In the genomic region with DNA sequence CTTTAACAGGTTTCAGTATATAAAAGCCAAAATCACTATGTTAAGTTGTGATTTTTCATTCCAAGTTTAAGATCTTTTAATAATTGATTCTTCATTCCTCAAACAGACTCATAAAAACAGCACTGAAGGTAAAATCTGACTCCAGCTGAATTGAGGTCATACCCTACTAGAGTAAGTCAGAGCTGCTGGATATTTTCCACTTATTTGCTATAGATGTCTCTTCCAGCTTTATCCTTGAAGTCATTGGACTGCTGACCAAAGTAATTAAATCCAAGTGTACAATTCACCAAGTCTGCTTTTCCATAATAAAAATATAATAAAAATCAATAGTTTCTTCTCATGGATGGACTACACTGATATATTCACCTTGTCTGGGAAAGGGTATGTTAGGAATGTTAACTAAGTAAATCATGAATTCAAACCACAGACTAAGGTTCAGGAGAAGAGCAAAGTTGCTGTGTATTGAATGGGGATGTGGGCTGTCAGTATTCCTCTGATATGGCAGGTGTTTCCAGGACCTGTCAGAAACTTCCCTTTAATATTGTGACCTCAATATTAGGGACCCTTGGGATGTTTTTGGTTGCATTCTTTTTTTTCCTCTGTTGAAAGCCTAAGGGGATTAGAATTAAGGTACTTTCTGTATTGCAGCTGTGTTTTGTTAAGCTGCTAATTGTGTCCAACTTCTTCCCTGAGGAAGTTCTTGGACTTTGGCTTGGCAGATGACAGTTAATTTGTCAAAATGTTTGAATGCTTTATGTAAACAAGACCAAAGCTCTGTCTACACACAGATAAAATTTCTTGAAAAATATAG, we compare ENCODE assay signal across 33 cellular contexts.
"Had no signal": no experiment of that assay in that cellular context is flagged by ENCODE, and none has a peak within 500 bp of the region (broad histone marks: within the 10 kb centered on the region; RNA-seq: fewer than 3 reads in every experiment).

No MANE protein-coding gene starts in this region.

- H3K27ac ChIP-seq: ascending aorta, cardiac muscle cell, Peyer's patch, SJSA1, VCaP had no signal

- DNase-seq: activated B cell treated with CpG ODN at 0.5 μM for 24 hours; activated CD4-positive, alpha-beta T cell treated with anti-CD3 and anti-CD28 coated beads, Interleukin-2, amount 10 ng/mL, durations not matched to agents 24 days and 14 days; activated CD4-positive, alpha-beta T cell treated with anti-CD3 and anti-CD28 coated beads, Interleukin-2, amount 50 U/mL, for 4 hours; activated CD8-positive, alpha-beta T cell treated with anti-CD3 and anti-CD28 coated beads for 36 hours; activated effector memory CD4-positive, alpha-beta T cell treated with anti-CD3 and anti-CD28 coated beads, Interleukin-2, amount 50 U/mL, for 16 hours; activated naive CD4-positive, alpha-beta T cell; activated naive CD8-positive, alpha-beta T cell treated with anti-CD3 and anti-CD28 coated beads, Interleukin-2, amount 10 ng/mL, durations not matched to agents 7 days and 5 days; activated T-cell treated with anti-CD3 and anti-CD28 coated beads, Interleukin-2, amount 50 U/mL, for 1 hour; activated T-cell treated with anti-CD3 and anti-CD28 coated beads, Interleukin-2, amount 50 U/mL, for 72 hours; amygdala; KG1; NCI-H1092 treated with DMSO at 0.1 percent for 48 hours; NCI-H1417; NCI-H146; NCI-H187; NCI-H2029 treated with DMSO at 0.1 percent for 48 hours; NCI-H2107; NCI-H2171; NCI-H510A; NCI-H526; NCI-H748 treated with DMSO at 0.1 percent for 48 hours; NK-92 treated with Interleukin-12 subunit alpha and Interleukin-12 subunit beta, amount 100 ng/mL, for 24 hours; PC-3; Peyer's patch; RPMI8226; SHP77 treated with DMSO at 0.1 percent for 48 hours; SK-N-SH; T-helper 17 cell had no signal

- ATAC-seq: activated CD8-positive, alpha-beta T cell treated with anti-CD3 and anti-CD28 coated beads for 36 hours; activated T-cell treated with anti-CD3 and anti-CD28 coated beads, Interleukin-2, amount 50 U/mL, for 72 hours; activated T-helper 17 cell treated with anti-CD3 and anti-CD28 coated beads, Interleukin-2, amount 50 U/mL, for 72 hours; PC-3; T-helper 17 cell had no signal

- H3K4me2 ChIP-seq: SK-N-SH had no signal

- H3K4me1 ChIP-seq: ascending aorta, Peyer's patch, SJSA1 had no signal

- H3K36me3 ChIP-seq: ascending aorta, cardiac muscle cell, Peyer's patch, SJSA1 had no signal

- H3K27me3 ChIP-seq: ascending aorta, cardiac muscle cell, Peyer's patch, SJSA1 had no signal

- H3K9ac ChIP-seq: SK-N-SH had no signal

- H3K4me3 ChIP-seq: ascending aorta, cardiac muscle cell, Peyer's patch, SJSA1 had no signal

- H3K9me3 ChIP-seq: ascending aorta, Peyer's patch, SJSA1, SK-N-SH had no signal
